In the genomic region with DNA sequence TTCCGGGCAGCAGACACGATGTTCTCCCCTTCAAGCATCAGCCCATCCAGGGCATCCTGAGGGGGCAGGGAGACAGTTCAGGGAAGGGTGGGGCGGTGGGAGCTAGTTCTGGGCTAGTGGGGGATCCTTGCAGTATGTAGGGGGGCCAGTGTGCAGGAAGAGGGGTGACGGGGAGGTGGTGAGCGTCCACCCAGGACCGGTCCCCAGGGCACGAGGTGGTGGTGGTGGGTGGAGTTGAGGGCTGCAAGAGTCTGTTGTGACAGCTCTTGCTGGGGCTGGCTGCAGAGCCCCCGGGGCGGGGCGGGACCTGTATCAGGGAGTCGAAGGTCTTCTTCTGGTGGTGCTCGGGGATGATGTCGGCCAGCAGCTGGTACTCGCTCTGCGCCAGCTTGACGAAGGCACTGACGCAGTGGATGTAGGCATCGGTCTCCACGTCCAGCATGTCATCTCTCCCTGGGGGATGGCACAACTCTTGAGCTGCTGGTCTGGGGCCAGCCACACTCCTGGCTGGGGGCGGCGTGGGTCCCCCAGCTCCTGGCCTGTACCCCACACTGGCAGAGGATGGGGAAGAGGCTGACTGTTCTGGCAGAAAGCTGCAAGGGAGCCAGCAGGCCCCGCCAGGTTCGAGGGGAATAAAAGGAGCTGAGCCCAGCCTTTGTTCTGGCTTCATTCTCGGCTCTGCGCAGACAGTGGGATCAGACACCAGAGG, we compare ENCODE assay signal across 27 cellular contexts. TPM values are rescaled to one million over a fixed set of nuclear protein-coding genes. Genes with fewer than 3 reads are reported as not detected.
DNase-seq lines count a peak whose midpoint lies in the region; ATAC-seq and TF ChIP-seq lines count a peak whose summit lies in the region.
"Had no signal": no experiment of that assay in that cellular context is flagged by ENCODE, and none has a peak within 500 bp of the region (broad histone marks: within the 10 kb centered on the region; RNA-seq: fewer than 3 reads in every experiment).

No MANE protein-coding gene starts in this region.

- H3K4me3 Mint-ChIP-seq in effector memory CD8-positive, alpha-beta T cell = no peak overlapping the region
- H3K4me3 Mint-ChIP-seq in activated CD4-positive, alpha-beta memory T cell treated with anti-CD3 and anti-CD28 coated beads for 36 hours = no peak overlapping the region
- H3K4me3 Mint-ChIP-seq in immature natural killer cell = no peak overlapping the region
- H3K4me3 Mint-ChIP-seq: B cell, HFFc6 had no signal

- TF ChIP-seq POLR2A in spleen (IDR thresholded peaks at IDR 0.05) = no peak

- H3K27ac ChIP-seq in spleen = no peak overlapping the region
- H3K27ac ChIP-seq in upper lobe of right lung = no peak overlapping the region
- H3K27ac ChIP-seq: A549, C4-2B had no signal

- intact Hi-C loops in spleen (cut with DNase I; ENCODE audit: low total_unique reads) = no loop called here
- intact Hi-C loops in activated CD4-positive, alpha-beta memory T cell treated with anti-CD3 and anti-CD28 coated beads for 36 hours (cut with micrococcal nuclease) = no loop called here
- intact Hi-C loops in upper lobe of right lung (cut with DNase I) = no loop called here

- no peak for ATAC-seq in effector memory CD8-positive, alpha-beta T cell (replicated peaks)
- ATAC-seq in HG03045 (IDR thresholded peaks at IDR 0.05; ENCODE audit: unreplicated experiment) = no peak
- ATAC-seq in upper lobe of right lung = no peak

- 93 to 96% (median 96%) methylated on average over 24 to 25 of the region's 25 CpGs for WGBS in spleen, 5 donors

- peaks cover 0 to 9% (median 0%) of the 10 kb centered on the region in 6 donors for H3K4me1 ChIP-seq in spleen
- H3K4me1 ChIP-seq in upper lobe of right lung = no peaks in the 10 kb centered on the region
- H3K4me1 ChIP-seq: A549, HAP-1 had no signal

- H3K27me3 Mint-ChIP-seq in effector memory CD8-positive, alpha-beta T cell = no peaks in the 10 kb centered on the region
- H3K27me3 Mint-ChIP-seq in activated CD4-positive, alpha-beta memory T cell treated with anti-CD3 and anti-CD28 coated beads for 36 hours = no peaks in the 10 kb centered on the region
- H3K27me3 Mint-ChIP-seq in immature natural killer cell (ENCODE audit: low read depth in 3 of 3) = peaks cover 0 to 2% (median 0%) of the 10 kb centered on the region in 3 donors
- H3K27me3 Mint-ChIP-seq: B cell had no signal

- DNase-seq in D341Med (ENCODE audit: low spot score) = peak; percentile 31
- DNase-seq in H4 (ENCODE audit: low spot score) = peak; percentile 7
- DNase-seq in effector memory CD8-positive, alpha-beta T cell = no peak
- peak; percentile 66 for DNase-seq in spleen
- DNase-seq in activated CD4-positive, alpha-beta memory T cell treated with anti-CD3 and anti-CD28 coated beads for 36 hours = no peak
- no peak for DNase-seq in immature natural killer cell
- DNase-seq in upper lobe of right lung = no peak
- DNase-seq: CD8-positive, alpha-beta memory T cell; DMS153; DND-41; HFFc6; KBM-7; MV-4-11; NCI-H1105; NCI-H1436 treated with DMSO at 0.1 percent for 48 hours; NCI-H187 treated with DMSO at 0.1 percent for 48 hours; NCI-H2171 treated with DMSO at 0.1 percent for 48 hours; NCI-H345; NCI-H510A treated with DMSO at 0.1 percent for 48 hours; NCI-H748 treated with DMSO at 0.1 percent for 48 hours had no signal

- H3K4me1 Mint-ChIP-seq in effector memory CD8-positive, alpha-beta T cell (ENCODE audit: low read depth in 2 of 2) = peaks cover 0 to 1% of the 10 kb centered on the region in 2 donors
- no peaks in the 10 kb centered on the region for H3K4me1 Mint-ChIP-seq in activated CD4-positive, alpha-beta memory T cell treated with anti-CD3 and anti-CD28 coated beads for 36 hours (ENCODE audit: low read depth)
- no peaks in the 10 kb centered on the region for H3K4me1 Mint-ChIP-seq in immature natural killer cell
- H3K4me1 Mint-ChIP-seq: B cell had no signal

- no peaks in the 10 kb centered on the region for H3K9me3 Mint-ChIP-seq in effector memory CD8-positive, alpha-beta T cell
- no peaks in the 10 kb centered on the region for H3K9me3 Mint-ChIP-seq in activated CD4-positive, alpha-beta memory T cell treated with anti-CD3 and anti-CD28 coated beads for 36 hours
- no peaks in the 10 kb centered on the region for H3K9me3 Mint-ChIP-seq in immature natural killer cell
- H3K9me3 Mint-ChIP-seq: CD8-positive, alpha-beta memory T cell; HFFc6 had no signal

- peak overlapping the region; percentile 29 to 38 for H3K27ac Mint-ChIP-seq in effector memory CD8-positive, alpha-beta T cell
- H3K27ac Mint-ChIP-seq in activated CD4-positive, alpha-beta memory T cell treated with anti-CD3 and anti-CD28 coated beads for 36 hours = no peak overlapping the region
- H3K27ac Mint-ChIP-seq in immature natural killer cell = no peak overlapping the region
- H3K27ac Mint-ChIP-seq: B cell, HFFc6 had no signal

- TF ChIP-seq CTCF in spleen (IDR thresholded peaks at IDR 0.05 in 8 of 11, conservative IDR thresholded peaks at IDR 0.05 in 3 of 11) (no peak), upper lobe of right lung (IDR thresholded peaks at IDR 0.05) (no peak)

- H3K9me3 ChIP-seq in spleen = no peaks in the 10 kb centered on the region
- no peaks in the 10 kb centered on the region for H3K9me3 ChIP-seq in upper lobe of right lung
- H3K9me3 ChIP-seq: A549, HAP-1 had no signal

- CTCF ChIA-PET in activated CD4-positive, alpha-beta memory T cell treated with anti-CD3 and anti-CD28 coated beads for 36 hours (lab: Charles Lee) = interaction anchor here (1.0 to 2.0 kb wide), 2 partner anchors 19 to 191 kb away, joined by 3 to 5 read pairs; no protein-coding TSS in a partner anchor

- H3K36me3 ChIP-seq in spleen = peaks cover 3 to 100% (median 95%) of the 10 kb centered on the region in 6 donors
- peaks cover 98% of the 10 kb centered on the region for H3K36me3 ChIP-seq in upper lobe of right lung

- no peak overlapping the region for H3K4me3 ChIP-seq in spleen
- H3K4me3 ChIP-seq in upper lobe of right lung = no peak overlapping the region
- H3K4me3 ChIP-seq: A549, HAP-1 had no signal

- POLR2A ChIA-PET in activated CD4-positive, alpha-beta memory T cell treated with anti-CD3 and anti-CD28 coated beads for 36 hours (lab: Charles Lee) = no interaction called here

- H3K27me3 ChIP-seq in spleen (replicated peaks in 1 of 7) (no peaks in the 10 kb centered on the region), upper lobe of right lung (no peaks in the 10 kb centered on the region)

- H3K36me3 Mint-ChIP-seq in effector memory CD8-positive, alpha-beta T cell (ENCODE audit: insufficient read depth) = peaks cover 40% of the 10 kb centered on the region
- peaks cover 20% of the 10 kb centered on the region for H3K36me3 Mint-ChIP-seq in activated CD4-positive, alpha-beta memory T cell treated with anti-CD3 and anti-CD28 coated beads for 36 hours
- H3K36me3 Mint-ChIP-seq in immature natural killer cell = peaks cover 0 to 17% (median 7%) of the 10 kb centered on the region in 3 donors

RNA-seq across cellular contexts. Expression of a gene that starts 10.0 kb away (rescaled TPM):
- not detected in 2 replicates for total RNA-seq in H4 (2014; rRNA removed; shearing (Covaris generic))
- under 1 TPM in 2 of 7 donors, not detected in 5; 0.17 to 0.27 TPM for total RNA-seq in spleen
- 1 to 10 TPM; 1.0 to 1.9 (median 1.4) TPM for polyA plus RNA-seq in spleen
- 1 to 10 TPM; 4.9 to 5.1 TPM for total RNA-seq in activated CD4-positive, alpha-beta memory T cell treated with anti-CD3 and anti-CD28 coated beads for 36 hours
- under 1 TPM in 2 of 3 donors, not detected in 1; 0.59 to 0.60 TPM for polyA plus RNA-seq in immature natural killer cell
- total RNA-seq in upper lobe of right lung = not detected
- total RNA-seq: LHCN-M2, MCF 10A had no signal

RNA-seq across cellular contexts. Expression of a gene that starts 14.4 kb away (rescaled TPM):
- total RNA-seq in H4 (2014; rRNA removed; shearing (Covaris generic)) = 0.14 TPM in 1 of 2 replicates, not detected in the other
- total RNA-seq in spleen (under 1 TPM in 3 of 7 donors, not detected in 4; 0.26 to 0.93 (median 0.51) TPM), upper lobe of right lung (not detected)
- polyA plus RNA-seq in spleen (under 1 TPM in 1 of 3 donors, not detected in 2; 0.06 TPM), immature natural killer cell (under 1 TPM in 1 of 3 donors, not detected in 2; 0.18 TPM)
- total RNA-seq in activated CD4-positive, alpha-beta memory T cell treated with anti-CD3 and anti-CD28 coated beads for 36 hours = 1 to 10 TPM; 3.5 to 4.8 TPM
- total RNA-seq: LHCN-M2 had no signal
- polyA plus RNA-seq: CD8-positive, alpha-beta memory T cell had no signal

RNA-seq across cellular contexts. Expression of a gene that starts 14.6 kb away (rescaled TPM):
- 51.4 and 51.5 TPM in 2 replicates for total RNA-seq in H4 (2014; rRNA removed; shearing (Covaris generic))
- total RNA-seq in spleen = 100 to 1,000 TPM in 4 of 7 donors, 10 to 100 TPM in 3; 64.5 to 128 (median 104) TPM
- 10 to 100 TPM; 26.2 to 51.5 (median 35.0) TPM for polyA plus RNA-seq in spleen
- 10 to 100 TPM; 63.3 to 66.0 TPM for total RNA-seq in activated CD4-positive, alpha-beta memory T cell treated with anti-CD3 and anti-CD28 coated beads for 36 hours
- 10 to 100 TPM; 37.2 to 78.9 (median 56.9) TPM for polyA plus RNA-seq in immature natural killer cell
- 121 TPM for total RNA-seq in upper lobe of right lung

RNA-seq across cellular contexts. Expression of a gene that starts 16.7 kb away (rescaled TPM):
- total RNA-seq in H4 (2014; rRNA removed; shearing (Covaris generic)) = 37.3 and 39.7 TPM in 2 replicates
- total RNA-seq in spleen (10 to 100 TPM; 39.4 to 62.0 (median 56.1) TPM), upper lobe of right lung (74.9 TPM)
- polyA plus RNA-seq in spleen (10 to 100 TPM; 24.5 to 40.9 (median 26.8) TPM), immature natural killer cell (10 to 100 TPM; 30.1 to 62.6 (median 61.0) TPM)
- total RNA-seq in activated CD4-positive, alpha-beta memory T cell treated with anti-CD3 and anti-CD28 coated beads for 36 hours = 100 to 1,000 TPM; 142 to 148 TPM

RNA-seq across cellular contexts. Expression of a gene that starts 52.0 kb away (rescaled TPM):
- total RNA-seq in H4 (2014; rRNA removed; shearing (Covaris generic)) = not detected in 2 replicates
- total RNA-seq in spleen (under 1 TPM in 1 of 7 donors, not detected in 6; 0.13 TPM), upper lobe of right lung (2.9 TPM)
- polyA plus RNA-seq in spleen (under 1 TPM in 1 of 3 donors, not detected in 2; 0.05 TPM), immature natural killer cell (not detected)
- under 1 TPM; 0.22 to 0.29 TPM for total RNA-seq in activated CD4-positive, alpha-beta memory T cell treated with anti-CD3 and anti-CD28 coated beads for 36 hours
- total RNA-seq: HFFc6, LHCN-M2, MCF 10A had no signal

Comparison
In these comparisons a context has a peak if more than half of its experiments do, and no peak if none do; other contexts are left out.
1. DNase-seq: peak in D341Med (single experiment), H4 (single experiment) and spleen (single experiment); none in effector memory CD8-positive, alpha-beta T cell (0 of 3), activated CD4-positive, alpha-beta memory T cell treated with anti-CD3 and anti-CD28 coated beads for 36 hours (single experiment), immature natural killer cell (0 of 3) and upper lobe of right lung (single experiment).
2. H3K27ac Mint-ChIP-seq: peak in effector memory CD8-positive, alpha-beta T cell (2 of 2); none in activated CD4-positive, alpha-beta memory T cell treated with anti-CD3 and anti-CD28 coated beads for 36 hours (single experiment) and immature natural killer cell (0 of 6).